Comparison of ENCODE assay signal across 13 cellular contexts in the genomic region with DNA sequence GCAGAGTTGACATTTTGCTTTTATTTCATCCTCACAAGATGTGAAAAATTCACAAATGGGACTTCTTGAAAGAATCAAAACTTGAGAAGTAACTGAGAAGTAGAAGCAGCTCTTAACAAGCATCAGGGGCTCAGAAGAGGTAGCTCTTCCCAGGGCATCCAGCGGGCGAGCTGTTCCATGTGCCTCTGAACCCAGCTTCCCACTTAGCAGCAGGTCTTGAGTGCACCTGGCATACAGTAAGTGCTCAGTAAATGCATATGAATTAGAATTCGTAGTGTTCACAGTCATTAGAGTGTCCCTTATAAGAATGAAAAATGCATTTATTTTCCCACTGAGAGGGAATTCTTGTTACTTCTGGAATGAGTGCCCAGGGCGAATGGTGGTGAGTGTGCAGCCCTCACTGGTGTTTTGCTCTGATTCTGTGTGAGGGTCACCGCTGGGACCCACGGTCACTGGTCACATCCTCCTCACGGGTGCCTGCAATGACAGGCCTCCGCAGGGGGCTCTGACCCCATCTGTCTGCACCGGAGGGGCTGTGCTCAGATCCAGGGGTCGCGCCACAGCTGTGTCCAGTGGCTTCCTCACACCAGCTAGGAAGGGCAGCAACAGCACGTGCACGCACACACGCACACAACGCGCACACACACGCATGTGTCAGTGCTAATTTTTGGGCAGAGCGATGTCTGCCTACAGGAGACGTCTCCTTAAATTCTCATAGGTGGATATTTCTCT.
DNase-seq lines count a peak whose midpoint lies in the region; ATAC-seq and TF ChIP-seq lines count a peak whose summit lies in the region.
"Had no signal": no experiment of that assay in that cellular context is flagged by ENCODE, and none has a peak within 500 bp of the region (broad histone marks: within the 10 kb centered on the region; RNA-seq: fewer than 3 reads in every experiment).

No MANE protein-coding gene starts in this region.

- DNase-seq in DND-41 (no peak), nephron progenitor cell (peak; percentile 3), Ammon's horn (ENCODE audit: low spot score) (no peak)
- no peak for DNase-seq in activated naive CD8-positive, alpha-beta T cell treated with anti-CD3 and anti-CD28 coated beads, Interleukin-2, amount 50 U/mL, for 24 hours
- DNase-seq: effector CD8-positive, alpha-beta T cell; foreskin fibroblast; IMR-90; NCI-H524 treated with DMSO at 0.1 percent for 48 hours; retina; T-helper 9 cell had no signal

- peak overlapping the region; percentile 87 for H3K4me3 Mint-ChIP-seq in activated naive CD8-positive, alpha-beta T cell treated with anti-CD3 and anti-CD28 coated beads, Interleukin-2, amount 50 U/mL, for 24 hours
- H3K4me3 Mint-ChIP-seq in nephron progenitor cell = no peak overlapping the region

- no peak overlapping the region for H2AFZ ChIP-seq in DND-41 (ENCODE audit: low read depth, low read length)

- no peak overlapping the region; the same call in 1 of the 2 replicates for H3K9ac ChIP-seq in DND-41 (ENCODE audit: low read depth, low read length)

- no peaks in the 10 kb centered on the region for H3K9me3 ChIP-seq in DND-41 (ENCODE audit: insufficient read depth, low read length, severe bottlenecking)

- TF ChIP-seq CTCF in C4-2B (conservative IDR thresholded peaks at IDR 0.05) = no peak
- TF ChIP-seq CTCF in DND-41 (IDR thresholded peaks at IDR 0.05; ENCODE audit: borderline replicate concordance, extremely low read depth, low read length, poor library complexity, severe bottlenecking) = peak; percentile 10
- no peak for TF ChIP-seq CTCF in nephron progenitor cell (IDR thresholded peaks at IDR 0.05)

- H3K36me3 Mint-ChIP-seq in activated naive CD8-positive, alpha-beta T cell treated with anti-CD3 and anti-CD28 coated beads, Interleukin-2, amount 50 U/mL, for 24 hours (ENCODE audit: low read depth) = peaks cover 21% of the 10 kb centered on the region
- peaks cover 5% of the 10 kb centered on the region for H3K36me3 Mint-ChIP-seq in nephron progenitor cell (ENCODE audit: low read depth)

- ATAC-seq in DND-41 (ENCODE audit: insufficient read depth, low read depth) = no peak
- no peak for ATAC-seq in activated naive CD8-positive, alpha-beta T cell treated with anti-CD3 and anti-CD28 coated beads, Interleukin-2, amount 50 U/mL, for 24 hours
- ATAC-seq in HG03108 (IDR thresholded peaks at IDR 0.05; ENCODE audit: unreplicated experiment) = no peak
- ATAC-seq in HG02840 (IDR thresholded peaks at IDR 0.05; ENCODE audit: low FRiP score, unreplicated experiment) = no peak

- H3K27ac ChIP-seq in C4-2B (peak overlapping the region; percentile 5; the same call in 1 of the 2 replicates), DND-41 (ENCODE audit: low read length) (no peak overlapping the region)

- H3K4me3 ChIP-seq in DND-41 (ENCODE audit: low read depth in 1 of 2, low read length in 2 of 2) = no peak overlapping the region

- H4K20me1 ChIP-seq in DND-41 (ENCODE audit: insufficient read depth, low read length) = peaks cover 11% of the 10 kb centered on the region

- no peaks in the 10 kb centered on the region for H3K9me3 Mint-ChIP-seq in activated naive CD8-positive, alpha-beta T cell treated with anti-CD3 and anti-CD28 coated beads, Interleukin-2, amount 50 U/mL, for 24 hours
- no peaks in the 10 kb centered on the region for H3K9me3 Mint-ChIP-seq in nephron progenitor cell

- peaks cover 35% of the 10 kb centered on the region for H3K36me3 ChIP-seq in DND-41 (ENCODE audit: insufficient read depth, low read length)

- H3K4me2 ChIP-seq in DND-41 (ENCODE audit: insufficient read depth, low read length) = peak overlapping the region; percentile 89; the same call in 1 of the 2 replicates

- H3K27ac Mint-ChIP-seq in activated naive CD8-positive, alpha-beta T cell treated with anti-CD3 and anti-CD28 coated beads, Interleukin-2, amount 50 U/mL, for 24 hours = no peak overlapping the region
- H3K27ac Mint-ChIP-seq in nephron progenitor cell = no peak overlapping the region

- peaks cover 2% of the 10 kb centered on the region for H3K27me3 Mint-ChIP-seq in activated naive CD8-positive, alpha-beta T cell treated with anti-CD3 and anti-CD28 coated beads, Interleukin-2, amount 50 U/mL, for 24 hours
- H3K27me3 Mint-ChIP-seq in nephron progenitor cell (ENCODE audit: low read depth, poor library complexity) = peaks cover 12% of the 10 kb centered on the region

- H3K4me1 ChIP-seq in DND-41 (ENCODE audit: insufficient read depth, low read length) = peaks cover 32% of the 10 kb centered on the region

- H3K27me3 ChIP-seq in DND-41 (ENCODE audit: insufficient read depth, low read length, poor library complexity) = no peaks in the 10 kb centered on the region

- H3K4me1 Mint-ChIP-seq in activated naive CD8-positive, alpha-beta T cell treated with anti-CD3 and anti-CD28 coated beads, Interleukin-2, amount 50 U/mL, for 24 hours = peaks cover 24% of the 10 kb centered on the region
- peaks cover 17% of the 10 kb centered on the region for H3K4me1 Mint-ChIP-seq in nephron progenitor cell

- H3K79me2 ChIP-seq in DND-41 (ENCODE audit: insufficient read depth, low read length) = peaks cover 35% of the 10 kb centered on the region
